Comparison of ENCODE assay signal across 8 cellular contexts in the genomic region with DNA sequence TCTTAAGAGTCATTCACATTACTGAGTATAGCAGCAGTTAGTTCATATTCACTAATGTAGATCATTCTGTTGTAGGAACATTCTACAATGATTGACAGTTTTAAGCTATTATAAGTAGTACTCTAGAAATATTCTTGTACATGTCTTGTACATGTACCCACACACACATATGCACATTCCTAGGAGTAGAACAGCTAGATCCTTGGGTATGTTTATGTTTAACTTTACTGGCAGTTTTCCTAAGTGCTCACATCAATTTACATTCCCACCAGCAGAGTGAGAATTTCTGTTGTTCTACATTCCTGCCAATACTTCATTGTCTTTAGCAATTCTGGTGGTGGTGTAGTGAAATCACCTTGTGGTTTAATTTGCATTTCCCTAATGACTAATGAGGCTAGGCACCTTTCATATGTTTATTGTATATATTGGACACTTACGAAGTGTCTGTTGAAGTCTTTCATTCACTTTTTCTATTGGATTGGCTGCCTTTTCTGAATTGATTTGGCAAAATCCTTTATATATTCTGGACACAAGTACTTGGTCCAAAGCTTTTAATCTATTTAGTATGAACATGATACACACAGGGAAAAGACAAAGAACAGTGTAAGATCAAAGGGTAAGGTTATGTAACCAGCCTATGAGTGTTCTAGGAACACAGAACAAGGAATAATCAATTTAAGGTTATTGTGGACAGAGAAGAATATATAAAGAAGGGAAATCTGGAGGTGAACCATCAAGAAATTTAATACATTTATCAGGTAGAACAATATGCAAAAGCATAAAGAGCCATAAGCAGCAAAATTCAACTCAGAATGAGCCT.
DNase-seq lines count a peak whose midpoint lies in the region; ATAC-seq and TF ChIP-seq lines count a peak whose summit lies in the region.

No MANE protein-coding gene starts in this region.

- no peak for TF ChIP-seq CTCF in GM20000 (IDR thresholded peaks at IDR 0.05; ENCODE audit: extremely low read depth, missing control alignments)
- TF ChIP-seq CTCF in hepatocyte (IDR thresholded peaks at IDR 0.05; ENCODE audit: poor library complexity): no peak

- no peak overlapping the region for H3K4ac ChIP-seq in mesendoderm (ENCODE audit: low read depth, low read length)

- no peak overlapping the region for H3K18ac ChIP-seq in mesendoderm (ENCODE audit: low read length)

- H3K9me3 ChIP-seq in hepatocyte (ENCODE audit: low read depth): no peaks in the 10 kb centered on the region

- H3K9me2 ChIP-seq in hepatocyte (replicated peaks; ENCODE audit: insufficient read depth): no peaks in the 10 kb centered on the region

- H4K5ac ChIP-seq in mesendoderm (ENCODE audit: low read length): no peak overlapping the region

- H3K79me2 ChIP-seq in mesendoderm (ENCODE audit: control insufficient read depth, insufficient read depth, low read length): no peaks in the 10 kb centered on the region
- H3K79me2 ChIP-seq in hepatocyte: peaks cover 84% of the 10 kb centered on the region

- DNase-seq in SW480 (ENCODE audit: low spot score) (peak; percentile 17), mesendoderm (peak; percentile 68), GM20000 (ENCODE audit: low spot score) (no peak), COLO668 (lab: John Stamatoyannopoulos, UW; ENCODE audit: unreplicated experiment) (no peak), hepatocyte (ENCODE audit: low spot score) (no peak), substantia nigra (lab: John Stamatoyannopoulos, UW) (no peak)

- H3K27ac ChIP-seq in mesendoderm (ENCODE audit: low read depth, low read length) (no peak overlapping the region), hepatocyte (no peak overlapping the region), substantia nigra (ENCODE audit: low read depth, low read length, poor library complexity, severe bottlenecking) (no peak overlapping the region)

- H2BK15ac ChIP-seq in mesendoderm (replicated peaks; ENCODE audit: low read depth): no peak overlapping the region

- no peak overlapping the region for H3K9ac ChIP-seq in mesendoderm (ENCODE audit: low read length)

- no peak overlapping the region for H4K8ac ChIP-seq in mesendoderm (ENCODE audit: low read depth, low read length)

- H2BK120ac ChIP-seq in mesendoderm (ENCODE audit: low read depth, low read length): no peak overlapping the region

- no peak overlapping the region for H3K4me2 ChIP-seq in mesendoderm (ENCODE audit: low read length)
- no peak overlapping the region for H3K4me2 ChIP-seq in hepatocyte

- H3K79me1 ChIP-seq in mesendoderm (ENCODE audit: low read length): no peaks in the 10 kb centered on the region

- peaks cover 10% of the 10 kb centered on the region for H4K20me1 ChIP-seq in hepatocyte (ENCODE audit: insufficient read depth, poor library complexity, severe bottlenecking)

- H2AK5ac ChIP-seq in mesendoderm (ENCODE audit: low read length): no peak overlapping the region

- H3K4me1 ChIP-seq in mesendoderm (ENCODE audit: control insufficient read depth, low read depth, low read length): no peaks in the 10 kb centered on the region
- no peaks in the 10 kb centered on the region for H3K4me1 ChIP-seq in hepatocyte (ENCODE audit: insufficient read depth)

- no CpG with 5 or more reads among the region's 1 CpG for WGBS in mesendoderm (ENCODE audit: extremely low coverage, insufficient coverage, low lambda C conversion rate)
- WGBS in hepatocyte (ENCODE audit: low lambda C conversion rate, missing lambda C conversion rate): 96% methylated on average over 1 of the region's 1 CpG

- ATAC-seq in GM19043 (IDR thresholded peaks at IDR 0.05; ENCODE audit: low read depth, unreplicated experiment) (peak; percentile 72), HG02642 (IDR thresholded peaks at IDR 0.05; ENCODE audit: poor library complexity, unreplicated experiment) (peak; percentile 83)

- H3K27me3 ChIP-seq in mesendoderm (ENCODE audit: insufficient read depth, low read length, poor library complexity) (no peaks in the 10 kb centered on the region), hepatocyte (no peaks in the 10 kb centered on the region)

- no peak overlapping the region for H3K56ac ChIP-seq in mesendoderm (ENCODE audit: low read length)

- H3K4me3 ChIP-seq in mesendoderm (ENCODE audit: low read length) (no peak overlapping the region), hepatocyte (no peak overlapping the region)

- H3K23ac ChIP-seq in mesendoderm (ENCODE audit: low read length): no peak overlapping the region

- H3K36me3 ChIP-seq in mesendoderm (ENCODE audit: control insufficient read depth, insufficient read depth, low read length): no peaks in the 10 kb centered on the region
- H3K36me3 ChIP-seq in hepatocyte (replicated peaks; ENCODE audit: insufficient read depth, low read depth): peaks cover 4% of the 10 kb centered on the region

- no peak overlapping the region for H2BK5ac ChIP-seq in mesendoderm (ENCODE audit: low read length)

- H2AFZ ChIP-seq in hepatocyte: no peak overlapping the region

Comparison
In these comparisons a context has a peak if more than half of its experiments do, and no peak if none do; other contexts are left out.
1. DNase-seq: peak in SW480 (single experiment) and mesendoderm (single experiment); none in GM20000 (single experiment), COLO668 (single experiment), hepatocyte (single experiment) and substantia nigra (0 of 49).